ENCODE assay signal across 12 cellular contexts in genomic region chr9:81787747-81788632, GRCh38.
DNase-seq lines count a peak whose midpoint lies in the region; FAIRE-seq and TF ChIP-seq lines count a peak whose summit lies in the region.
"Had no signal": no experiment of that assay in that cellular context is flagged by ENCODE, and none has a peak within 500 bp of the region (broad histone marks: within the 10 kb centered on the region; RNA-seq: fewer than 3 reads in every experiment).

No MANE protein-coding gene starts in this region.

- DNase-seq in AG10803 (ENCODE audit: low read depth) = peak; percentile 96
- peak; percentile 88 for DNase-seq in MV-4-11 (lab: John Stamatoyannopoulos, UW)
- peak; percentile 8 for DNase-seq in endothelial cell of umbilical vein (ENCODE audit: low read depth, low spot score)
- DNase-seq in mesothelial cell of epicardium (ENCODE audit: low spot score in 2 of 2, unreplicated experiment in 2 of 2) = no peak
- DNase-seq in stimulated activated naive CD4-positive, alpha-beta T cell treated with Interleukin-2 at 50 U/mL for 16 hours (lab: John Stamatoyannopoulos, UW) = no peak
- no peak for DNase-seq in superior temporal gyrus (ENCODE audit: extremely low spot score)
- no peak for DNase-seq in putamen (ENCODE audit: low spot score)
- no peak for DNase-seq in DMS153 (lab: John Stamatoyannopoulos, UW)
- DNase-seq: activated effector memory CD4-positive, alpha-beta T cell treated with Interleukin-2 at 50 U/mL for 16 hours; NCI-H2081 had no signal

- dilution Hi-C loops in endothelial cell of umbilical vein (cut with MboI; ENCODE audit: extremely low pct_ligation_motif_present, low sequenced_read_pairs) = no loop called here

- POLR2A ChIA-PET in endothelial cell of umbilical vein (lab: Charles Lee) = no interaction called here

- TF ChIP-seq CTCF in AG10803 (conservative IDR thresholded peaks at IDR 0.05; ENCODE audit: low read length) = peak; percentile 41
- no peak for TF ChIP-seq CTCF in endothelial cell of umbilical vein (IDR thresholded peaks at IDR 0.05; ENCODE audit: extremely low read depth in 1 of 2, insufficient read depth in 1 of 2, low read depth in 1 of 2, low read length in 2 of 2)
- TF ChIP-seq CTCF in mesothelial cell of epicardium (IDR thresholded peaks at IDR 0.05; ENCODE audit: unreplicated experiment) = no peak

- no peaks in the 10 kb centered on the region for H3K27me3 ChIP-seq in endothelial cell of umbilical vein (ENCODE audit: control insufficient read depth in 2 of 2, insufficient read depth in 2 of 2, low read length in 2 of 2)

- no peak overlapping the region for H3K4me3 Mint-ChIP-seq in mesothelial cell of epicardium

- intact Hi-C loops in endothelial cell of umbilical vein (cut with micrococcal nuclease) = no loop called here

- H3K36me3 ChIP-seq in endothelial cell of umbilical vein (ENCODE audit: control insufficient read depth in 2 of 2, extremely low read depth in 1 of 2, insufficient read depth in 2 of 2, low read length in 2 of 2) = no peaks in the 10 kb centered on the region
- H3K36me3 ChIP-seq: thoracic aorta had no signal

- H3K36me3 Mint-ChIP-seq in mesothelial cell of epicardium = no peaks in the 10 kb centered on the region

- H3K9ac ChIP-seq in endothelial cell of umbilical vein (replicated peaks; ENCODE audit: extremely low read depth, insufficient read depth, low read length) = no peak overlapping the region

- no peaks in the 10 kb centered on the region for H3K4me1 ChIP-seq in endothelial cell of umbilical vein (ENCODE audit: control insufficient read depth, extremely low read depth, insufficient read depth, low read length)

- H3K9me3 Mint-ChIP-seq in mesothelial cell of epicardium = no peaks in the 10 kb centered on the region

- BruUV-seq in endothelial cell of umbilical vein (replicated peaks; lab: Mats Ljungman, UMichigan) = no TSS peak

- no peaks in the 10 kb centered on the region for H3K27me3 Mint-ChIP-seq in mesothelial cell of epicardium (ENCODE audit: low read depth)

- H4K20me1 ChIP-seq in endothelial cell of umbilical vein (replicated peaks; ENCODE audit: control insufficient read depth, extremely low read depth, insufficient read depth, low read length) = no peaks in the 10 kb centered on the region

- no peaks in the 10 kb centered on the region for H3K79me2 ChIP-seq in endothelial cell of umbilical vein (ENCODE audit: control insufficient read depth, insufficient read depth, low read length)

- H3K4me2 ChIP-seq in endothelial cell of umbilical vein (ENCODE audit: insufficient read depth, low read length) = no peak overlapping the region

- no peaks in the 10 kb centered on the region for H3K9me3 ChIP-seq in endothelial cell of umbilical vein (replicated peaks; ENCODE audit: control insufficient read depth, insufficient read depth, low read length)
- H3K9me3 ChIP-seq: thoracic aorta had no signal

- TF ChIP-seq POLR2A in endothelial cell of umbilical vein (IDR thresholded peaks at IDR 0.05; ENCODE audit: low read depth, low read length) = no peak

- peak overlapping the region; percentile 80 for H3K27ac Mint-ChIP-seq in mesothelial cell of epicardium

- H3K4me3 ChIP-seq in AG10803 (ENCODE audit: low read length) = no peak overlapping the region
- H3K4me3 ChIP-seq in endothelial cell of umbilical vein (replicated peaks in 1 of 3; ENCODE audit: insufficient read depth in 1 of 3, low read depth in 1 of 3, low read length in 3 of 3) = no peak overlapping the region
- H3K4me3 ChIP-seq: skin epidermis, thoracic aorta had no signal

- no peak overlapping the region for H2AFZ ChIP-seq in endothelial cell of umbilical vein (ENCODE audit: low read depth, low read length)

- peaks cover 9% of the 10 kb centered on the region for H3K4me1 Mint-ChIP-seq in mesothelial cell of epicardium

- FAIRE-seq in endothelial cell of umbilical vein (lab: Jason Lieb, UNC) = no peak

- no peaks in the 10 kb centered on the region for H3K9me1 ChIP-seq in endothelial cell of umbilical vein (replicated peaks; ENCODE audit: control insufficient read depth, extremely low read depth, insufficient read depth, low read length)

- CTCF ChIA-PET in endothelial cell of umbilical vein (lab: Charles Lee) = no interaction called here

- H3K27ac ChIP-seq in endothelial cell of umbilical vein (ENCODE audit: insufficient read depth, low read depth, low read length) = no peak overlapping the region
- H3K27ac ChIP-seq: skin epidermis, thoracic aorta had no signal

TF ChIP-seq in endothelial cell of umbilical vein, 7 proteins besides CTCF, POLR2A, EP300 and RAD21:
- TF ChIP-seq POLR2AphosphoS5 (IDR thresholded peaks at IDR 0.05; ENCODE audit: insufficient read depth, low read depth, low read length) = no peak
- no peak for TF ChIP-seq GATA2 (IDR thresholded peaks at IDR 0.05; ENCODE audit: insufficient read depth, insufficient read length, low read depth, low read length)
- TF ChIP-seq, protein P1, sequence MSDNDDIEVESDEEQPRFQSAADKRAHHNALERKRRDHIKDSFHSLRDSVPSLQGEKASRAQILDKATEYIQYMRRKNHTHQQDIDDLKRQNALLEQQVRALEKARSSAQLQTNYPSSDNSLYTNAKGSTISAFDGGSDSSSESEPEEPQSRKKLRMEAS (IDR thresholded peaks at IDR 0.05; ENCODE audit: insufficient read depth, insufficient read length) = no peak
- no peak for TF ChIP-seq FOS (IDR thresholded peaks at IDR 0.05; ENCODE audit: borderline replicate concordance, insufficient read depth, low read length)
- TF ChIP-seq EZH2 (IDR thresholded peaks at IDR 0.05; ENCODE audit: borderline replicate concordance, low read depth, low read length, severe bottlenecking) = no peak
- TF ChIP-seq MYC (IDR thresholded peaks at IDR 0.05; ENCODE audit: low read depth, low read length) = no peak
- no peak for TF ChIP-seq JUN (IDR thresholded peaks at IDR 0.05; ENCODE audit: borderline replicate concordance, insufficient read depth, insufficient read length, low read depth)

Comparison
In these comparisons a context has a peak if more than half of its experiments do, and no peak if none do; other contexts are left out.
1. DNase-seq: peak in AG10803 (single experiment), MV-4-11 (single experiment) and endothelial cell of umbilical vein (single experiment); none in mesothelial cell of epicardium (0 of 2), stimulated activated naive CD4-positive, alpha-beta T cell treated with Interleukin-2 at 50 U/mL for 16 hours (single experiment), superior temporal gyrus (single experiment), putamen (single experiment) and DMS153 (single experiment).